8 cellular contexts compared by ENCODE assay signal in the genomic region with DNA sequence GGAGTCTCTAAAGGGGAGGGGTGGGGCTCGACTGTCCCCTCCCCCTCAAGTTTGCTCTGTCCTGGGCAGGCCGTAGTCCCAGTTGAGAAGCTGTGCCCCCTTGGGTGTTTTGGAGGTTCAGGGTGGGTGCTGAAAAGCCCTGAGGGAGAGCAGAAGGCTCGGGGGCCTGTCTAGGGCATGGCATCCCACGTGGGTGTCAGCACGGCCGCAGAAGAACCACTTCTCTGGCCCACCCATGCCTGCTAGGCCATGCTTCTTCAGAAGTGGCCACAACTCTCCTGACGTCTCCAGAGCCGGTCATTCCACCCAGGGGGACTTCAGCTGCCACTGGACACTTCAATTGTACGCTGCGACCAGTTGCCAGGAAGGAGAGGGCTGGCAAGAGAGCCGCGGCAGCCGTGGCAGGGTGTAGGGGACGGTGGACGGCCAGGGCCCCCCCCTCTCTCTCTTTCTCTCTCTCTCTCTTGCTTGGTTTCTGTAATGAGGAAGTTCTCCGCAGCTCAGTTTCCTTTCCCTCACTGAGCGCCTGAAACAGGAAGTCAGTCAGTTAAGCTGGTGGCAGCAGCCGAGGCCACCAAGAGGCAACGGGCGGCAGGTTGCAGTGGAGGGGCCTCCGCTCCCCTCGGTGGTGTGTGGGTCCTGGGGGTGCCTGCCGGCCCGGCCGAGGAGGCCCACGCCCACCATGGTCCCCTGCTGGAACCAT. TPM values are rescaled to one million over a fixed set of nuclear protein-coding genes. Genes with fewer than 3 reads are reported as not detected.
DNase-seq lines count a peak whose midpoint lies in the region; ATAC-seq and TF ChIP-seq lines count a peak whose summit lies in the region.

Gene INPP5D, plus strand, starts transcription at position 546 of the 703 bp plus-strand sequence. Its CDS starts 137 bp downstream, at position 683.

- H3K27ac ChIP-seq in heart right ventricle = peak within 1 kb of the TSS; percentile 78 to 98 (median 88)

- H3K36me3 ChIP-seq in heart right ventricle = peaks cover 0 to 5% (median 0%) of the 10 kb centered on the region in 9 donors

- no peaks in the 10 kb centered on the region for H3K27me3 ChIP-seq in heart right ventricle

- peak; percentile 90 for DNase-seq in GF-D8 (lab: John Stamatoyannopoulos, UW)
- peak; percentile 98 for DNase-seq in NB4 (ENCODE audit: low read depth)
- peak; percentile 71 for DNase-seq in activated T-cell treated with anti-CD3 and anti-CD28 coated beads, Interleukin-2, amount 50 U/mL, for 1 hour
- peak; percentile 51 to 63 for DNase-seq in heart right ventricle
- peak; percentile 59 for DNase-seq in stimulated activated CD4-positive, alpha-beta T cell treated with anti-CD3 and anti-CD28 coated beads, Interleukin-2, amount 100 ng/mL, for 4 hours (ENCODE audit: low read depth)
- no peak for DNase-seq in NCI-H2081 treated with DMSO at 0.1 percent for 48 hours (lab: John Stamatoyannopoulos, UW)
- no peak for DNase-seq in kidney glomerular epithelial cell (lab: John Stamatoyannopoulos, UW)

- TF ChIP-seq POLR2A in NB4 (IDR thresholded peaks at IDR 0.05; ENCODE audit: extremely low read depth, insufficient read length) = peak; percentile 83

- WGBS in heart right ventricle, 2 donors = 46 to 53% methylated on average over 26 of the region's 26 CpGs

- intact Hi-C loops in heart right ventricle (cut with DNase I) = loop anchor here in 3 of 10 donors (10.0 kb wide), 1 partner anchor 205 kb away; no protein-coding TSS in a partner anchor

- TF ChIP-seq CTCF in NB4 (IDR thresholded peaks at IDR 0.05; ENCODE audit: low read depth, low read length) (no peak), heart right ventricle (IDR thresholded peaks at IDR 0.05) (no peak)

- ATAC-seq in GM21723 (IDR thresholded peaks at IDR 0.05; ENCODE audit: unreplicated experiment) = peak; percentile 37
- peak; percentile 45 to 78 (median 62) for ATAC-seq in heart right ventricle

- peaks cover 11 to 57% (median 37%) of the 10 kb centered on the region in 9 donors for H3K4me1 ChIP-seq in heart right ventricle

- peak within 1 kb of the TSS; percentile 100 for H3K4me3 ChIP-seq in NB4 (ENCODE audit: low read depth, low read length)
- peak within 1 kb of the TSS; percentile 32 to 82 (median 59) for H3K4me3 ChIP-seq in heart right ventricle

- H3K9me3 ChIP-seq in heart right ventricle = no peaks in the 10 kb centered on the region

RNA-seq across cellular contexts. Expression of gene INPP5D, which starts in this region (rescaled TPM):
- total RNA-seq in heart right ventricle = 10 to 100 TPM in 1 of 10 donors, 1 to 10 TPM in 9; 2.9 to 17.2 (median 5.7) TPM
- 1 to 10 TPM; 3.6 to 7.5 TPM for polyA plus RNA-seq in heart right ventricle

Comparison
In these comparisons a context has a peak if more than half of its experiments do, and no peak if none do; other contexts are left out.
1. DNase-seq: peak in GF-D8 (single experiment), NB4 (single experiment), activated T-cell treated with anti-CD3 and anti-CD28 coated beads, Interleukin-2, amount 50 U/mL, for 1 hour (single experiment), heart right ventricle (2 of 2) and stimulated activated CD4-positive, alpha-beta T cell treated with anti-CD3 and anti-CD28 coated beads, Interleukin-2, amount 100 ng/mL, for 4 hours (single experiment); none in NCI-H2081 treated with DMSO at 0.1 percent for 48 hours (single experiment) and kidney glomerular epithelial cell (single experiment).